In the genomic region with DNA sequence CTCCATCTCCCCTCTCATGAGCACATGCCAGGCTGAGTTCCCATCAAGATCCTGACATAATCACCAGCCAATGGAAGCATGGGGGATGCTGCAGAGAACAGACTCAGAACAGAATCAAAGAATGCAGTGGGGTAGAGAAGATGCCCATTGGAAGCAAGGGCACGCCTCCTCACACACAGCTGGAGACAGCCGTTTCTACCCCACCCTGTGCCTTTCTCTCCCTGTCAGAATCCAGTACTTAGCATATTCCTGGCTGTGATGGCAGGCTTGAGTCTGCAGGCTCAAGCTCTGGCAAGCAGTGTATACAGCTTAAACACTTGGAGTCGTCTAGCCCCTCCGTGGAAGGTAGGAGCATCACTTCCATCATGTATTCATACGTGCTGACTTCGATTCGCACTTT, we compare ENCODE assay signal across 2 cellular contexts.
TF ChIP-seq lines count a peak whose summit lies in the region.

No MANE protein-coding gene starts in this region.

TF ChIP-seq in GM23338, 12 proteins besides CTCF, POLR2A, EP300 and RAD21 (continued from another document):
- TF ChIP-seq, protein P1, sequence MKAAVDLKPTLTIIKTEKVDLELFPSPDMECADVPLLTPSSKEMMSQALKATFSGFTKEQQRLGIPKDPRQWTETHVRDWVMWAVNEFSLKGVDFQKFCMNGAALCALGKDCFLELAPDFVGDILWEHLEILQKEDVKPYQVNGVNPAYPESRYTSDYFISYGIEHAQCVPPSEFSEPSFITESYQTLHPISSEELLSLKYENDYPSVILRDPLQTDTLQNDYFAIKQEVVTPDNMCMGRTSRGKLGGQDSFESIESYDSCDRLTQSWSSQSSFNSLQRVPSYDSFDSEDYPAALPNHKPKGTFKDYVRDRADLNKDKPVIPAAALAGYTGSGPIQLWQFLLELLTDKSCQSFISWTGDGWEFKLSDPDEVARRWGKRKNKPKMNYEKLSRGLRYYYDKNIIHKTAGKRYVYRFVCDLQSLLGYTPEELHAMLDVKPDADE (IDR thresholded peaks at IDR 0.05): no peak
- TF ChIP-seq, protein P2, sequence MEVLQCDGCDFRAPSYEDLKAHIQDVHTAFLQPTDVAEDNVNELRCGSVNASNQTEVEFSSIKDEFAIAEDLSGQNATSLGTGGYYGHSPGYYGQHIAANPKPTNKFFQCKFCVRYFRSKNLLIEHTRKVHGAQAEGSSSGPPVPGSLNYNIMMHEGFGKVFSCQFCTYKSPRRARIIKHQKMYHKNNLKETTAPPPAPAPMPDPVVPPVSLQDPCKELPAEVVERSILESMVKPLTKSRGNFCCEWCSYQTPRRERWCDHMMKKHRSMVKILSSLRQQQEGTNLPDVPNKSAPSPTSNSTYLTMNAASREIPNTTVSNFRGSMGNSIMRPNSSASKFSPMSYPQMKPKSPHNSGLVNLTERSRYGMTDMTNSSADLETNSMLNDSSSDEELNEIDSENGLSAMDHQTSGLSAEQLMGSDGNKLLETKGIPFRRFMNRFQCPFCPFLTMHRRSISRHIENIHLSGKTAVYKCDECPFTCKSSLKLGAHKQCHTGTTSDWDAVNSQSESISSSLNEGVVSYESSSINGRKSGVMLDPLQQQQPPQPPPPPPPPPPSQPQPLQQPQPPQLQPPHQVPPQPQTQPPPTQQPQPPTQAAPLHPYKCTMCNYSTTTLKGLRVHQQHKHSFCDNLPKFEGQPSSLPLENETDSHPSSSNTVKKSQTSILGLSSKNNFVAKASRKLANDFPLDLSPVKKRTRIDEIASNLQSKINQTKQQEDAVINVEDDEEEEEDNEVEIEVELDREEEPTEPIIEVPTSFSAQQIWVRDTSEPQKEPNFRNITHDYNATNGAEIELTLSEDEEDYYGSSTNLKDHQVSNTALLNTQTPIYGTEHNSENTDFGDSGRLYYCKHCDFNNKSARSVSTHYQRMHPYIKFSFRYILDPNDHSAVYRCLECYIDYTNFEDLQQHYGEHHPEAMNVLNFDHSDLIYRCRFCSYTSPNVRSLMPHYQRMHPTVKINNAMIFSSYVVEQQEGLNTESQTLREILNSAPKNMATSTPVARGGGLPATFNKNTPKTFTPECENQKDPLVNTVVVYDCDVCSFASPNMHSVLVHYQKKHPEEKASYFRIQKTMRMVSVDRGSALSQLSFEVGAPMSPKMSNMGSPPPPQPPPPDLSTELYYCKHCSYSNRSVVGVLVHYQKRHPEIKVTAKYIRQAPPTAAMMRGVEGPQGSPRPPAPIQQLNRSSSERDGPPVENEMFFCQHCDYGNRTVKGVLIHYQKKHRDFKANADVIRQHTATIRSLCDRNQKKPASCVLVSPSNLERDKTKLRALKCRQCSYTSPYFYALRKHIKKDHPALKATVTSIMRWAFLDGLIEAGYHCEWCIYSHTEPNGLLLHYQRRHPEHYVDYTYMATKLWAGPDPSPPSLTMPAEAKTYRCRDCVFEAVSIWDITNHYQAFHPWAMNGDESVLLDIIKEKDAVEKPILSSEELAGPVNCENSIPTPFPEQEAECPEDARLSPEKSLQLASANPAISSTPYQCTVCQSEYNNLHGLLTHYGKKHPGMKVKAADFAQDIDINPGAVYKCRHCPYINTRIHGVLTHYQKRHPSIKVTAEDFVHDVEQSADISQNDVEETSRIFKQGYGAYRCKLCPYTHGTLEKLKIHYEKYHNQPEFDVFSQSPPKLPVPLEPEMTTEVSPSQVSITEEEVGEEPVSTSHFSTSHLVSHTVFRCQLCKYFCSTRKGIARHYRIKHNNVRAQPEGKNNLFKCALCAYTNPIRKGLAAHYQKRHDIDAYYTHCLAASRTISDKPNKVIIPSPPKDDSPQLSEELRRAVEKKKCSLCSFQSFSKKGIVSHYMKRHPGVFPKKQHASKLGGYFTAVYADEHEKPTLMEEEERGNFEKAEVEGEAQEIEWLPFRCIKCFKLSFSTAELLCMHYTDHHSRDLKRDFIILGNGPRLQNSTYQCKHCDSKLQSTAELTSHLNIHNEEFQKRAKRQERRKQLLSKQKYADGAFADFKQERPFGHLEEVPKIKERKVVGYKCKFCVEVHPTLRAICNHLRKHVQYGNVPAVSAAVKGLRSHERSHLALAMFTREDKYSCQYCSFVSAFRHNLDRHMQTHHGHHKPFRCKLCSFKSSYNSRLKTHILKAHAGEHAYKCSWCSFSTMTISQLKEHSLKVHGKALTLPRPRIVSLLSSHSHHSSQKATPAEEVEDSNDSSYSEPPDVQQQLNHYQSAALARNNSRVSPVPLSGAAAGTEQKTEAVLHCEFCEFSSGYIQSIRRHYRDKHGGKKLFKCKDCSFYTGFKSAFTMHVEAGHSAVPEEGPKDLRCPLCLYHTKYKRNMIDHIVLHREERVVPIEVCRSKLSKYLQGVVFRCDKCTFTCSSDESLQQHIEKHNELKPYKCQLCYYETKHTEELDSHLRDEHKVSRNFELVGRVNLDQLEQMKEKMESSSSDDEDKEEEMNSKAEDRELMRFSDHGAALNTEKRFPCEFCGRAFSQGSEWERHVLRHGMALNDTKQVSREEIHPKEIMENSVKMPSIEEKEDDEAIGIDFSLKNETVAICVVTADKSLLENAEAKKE (CRISPR knock-in tag; IDR thresholded peaks at IDR 0.05): no peak
- TF ChIP-seq ZNF331 (CRISPR knock-in tag; IDR thresholded peaks at IDR 0.05; ENCODE audit: low read depth): no peak
- TF ChIP-seq NANOG (IDR thresholded peaks at IDR 0.05; ENCODE audit: borderline replicate concordance): no peak
- TF ChIP-seq ZNF114 (CRISPR knock-in tag; IDR thresholded peaks at IDR 0.05): no peak
- TF ChIP-seq, protein P3, sequence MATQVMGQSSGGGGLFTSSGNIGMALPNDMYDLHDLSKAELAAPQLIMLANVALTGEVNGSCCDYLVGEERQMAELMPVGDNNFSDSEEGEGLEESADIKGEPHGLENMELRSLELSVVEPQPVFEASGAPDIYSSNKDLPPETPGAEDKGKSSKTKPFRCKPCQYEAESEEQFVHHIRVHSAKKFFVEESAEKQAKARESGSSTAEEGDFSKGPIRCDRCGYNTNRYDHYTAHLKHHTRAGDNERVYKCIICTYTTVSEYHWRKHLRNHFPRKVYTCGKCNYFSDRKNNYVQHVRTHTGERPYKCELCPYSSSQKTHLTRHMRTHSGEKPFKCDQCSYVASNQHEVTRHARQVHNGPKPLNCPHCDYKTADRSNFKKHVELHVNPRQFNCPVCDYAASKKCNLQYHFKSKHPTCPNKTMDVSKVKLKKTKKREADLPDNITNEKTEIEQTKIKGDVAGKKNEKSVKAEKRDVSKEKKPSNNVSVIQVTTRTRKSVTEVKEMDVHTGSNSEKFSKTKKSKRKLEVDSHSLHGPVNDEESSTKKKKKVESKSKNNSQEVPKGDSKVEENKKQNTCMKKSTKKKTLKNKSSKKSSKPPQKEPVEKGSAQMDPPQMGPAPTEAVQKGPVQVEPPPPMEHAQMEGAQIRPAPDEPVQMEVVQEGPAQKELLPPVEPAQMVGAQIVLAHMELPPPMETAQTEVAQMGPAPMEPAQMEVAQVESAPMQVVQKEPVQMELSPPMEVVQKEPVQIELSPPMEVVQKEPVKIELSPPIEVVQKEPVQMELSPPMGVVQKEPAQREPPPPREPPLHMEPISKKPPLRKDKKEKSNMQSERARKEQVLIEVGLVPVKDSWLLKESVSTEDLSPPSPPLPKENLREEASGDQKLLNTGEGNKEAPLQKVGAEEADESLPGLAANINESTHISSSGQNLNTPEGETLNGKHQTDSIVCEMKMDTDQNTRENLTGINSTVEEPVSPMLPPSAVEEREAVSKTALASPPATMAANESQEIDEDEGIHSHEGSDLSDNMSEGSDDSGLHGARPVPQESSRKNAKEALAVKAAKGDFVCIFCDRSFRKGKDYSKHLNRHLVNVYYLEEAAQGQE (IDR thresholded peaks at IDR 0.05; ENCODE audit: unreplicated experiment): no peak
- TF ChIP-seq EZH2phosphoT487 (IDR thresholded peaks at IDR 0.05; ENCODE audit: unreplicated experiment): no peak
TF ChIP-seq in GM23338: peak in this region for 0.

TF ChIP-seq in WTC11, 78 proteins besides CTCF, POLR2A, EP300 and RAD21 (continued from another document):
- TF ChIP-seq, protein P4, sequence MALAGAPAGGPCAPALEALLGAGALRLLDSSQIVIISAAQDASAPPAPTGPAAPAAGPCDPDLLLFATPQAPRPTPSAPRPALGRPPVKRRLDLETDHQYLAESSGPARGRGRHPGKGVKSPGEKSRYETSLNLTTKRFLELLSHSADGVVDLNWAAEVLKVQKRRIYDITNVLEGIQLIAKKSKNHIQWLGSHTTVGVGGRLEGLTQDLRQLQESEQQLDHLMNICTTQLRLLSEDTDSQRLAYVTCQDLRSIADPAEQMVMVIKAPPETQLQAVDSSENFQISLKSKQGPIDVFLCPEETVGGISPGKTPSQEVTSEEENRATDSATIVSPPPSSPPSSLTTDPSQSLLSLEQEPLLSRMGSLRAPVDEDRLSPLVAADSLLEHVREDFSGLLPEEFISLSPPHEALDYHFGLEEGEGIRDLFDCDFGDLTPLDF (CRISPR knock-in tag; IDR thresholded peaks at IDR 0.05): no peak
- TF ChIP-seq ZNF263 (CRISPR knock-in tag; IDR thresholded peaks at IDR 0.05; ENCODE audit: low read depth): no peak
- TF ChIP-seq KAT7 (CRISPR knock-in tag; IDR thresholded peaks at IDR 0.05; ENCODE audit: borderline replicate concordance): no peak
- TF ChIP-seq, protein P5, sequence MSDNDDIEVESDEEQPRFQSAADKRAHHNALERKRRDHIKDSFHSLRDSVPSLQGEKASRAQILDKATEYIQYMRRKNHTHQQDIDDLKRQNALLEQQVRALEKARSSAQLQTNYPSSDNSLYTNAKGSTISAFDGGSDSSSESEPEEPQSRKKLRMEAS (CRISPR knock-in tag; IDR thresholded peaks at IDR 0.05): no peak
- TF ChIP-seq FOXP1 (CRISPR knock-in tag; IDR thresholded peaks at IDR 0.05; ENCODE audit: borderline replicate concordance): no peak
- TF ChIP-seq, protein P6, sequence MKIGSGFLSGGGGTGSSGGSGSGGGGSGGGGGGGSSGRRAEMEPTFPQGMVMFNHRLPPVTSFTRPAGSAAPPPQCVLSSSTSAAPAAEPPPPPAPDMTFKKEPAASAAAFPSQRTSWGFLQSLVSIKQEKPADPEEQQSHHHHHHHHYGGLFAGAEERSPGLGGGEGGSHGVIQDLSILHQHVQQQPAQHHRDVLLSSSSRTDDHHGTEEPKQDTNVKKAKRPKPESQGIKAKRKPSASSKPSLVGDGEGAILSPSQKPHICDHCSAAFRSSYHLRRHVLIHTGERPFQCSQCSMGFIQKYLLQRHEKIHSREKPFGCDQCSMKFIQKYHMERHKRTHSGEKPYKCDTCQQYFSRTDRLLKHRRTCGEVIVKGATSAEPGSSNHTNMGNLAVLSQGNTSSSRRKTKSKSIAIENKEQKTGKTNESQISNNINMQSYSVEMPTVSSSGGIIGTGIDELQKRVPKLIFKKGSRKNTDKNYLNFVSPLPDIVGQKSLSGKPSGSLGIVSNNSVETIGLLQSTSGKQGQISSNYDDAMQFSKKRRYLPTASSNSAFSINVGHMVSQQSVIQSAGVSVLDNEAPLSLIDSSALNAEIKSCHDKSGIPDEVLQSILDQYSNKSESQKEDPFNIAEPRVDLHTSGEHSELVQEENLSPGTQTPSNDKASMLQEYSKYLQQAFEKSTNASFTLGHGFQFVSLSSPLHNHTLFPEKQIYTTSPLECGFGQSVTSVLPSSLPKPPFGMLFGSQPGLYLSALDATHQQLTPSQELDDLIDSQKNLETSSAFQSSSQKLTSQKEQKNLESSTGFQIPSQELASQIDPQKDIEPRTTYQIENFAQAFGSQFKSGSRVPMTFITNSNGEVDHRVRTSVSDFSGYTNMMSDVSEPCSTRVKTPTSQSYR (CRISPR knock-in tag; IDR thresholded peaks at IDR 0.05): no peak
- TF ChIP-seq FOXJ3 (CRISPR knock-in tag; IDR thresholded peaks at IDR 0.05; ENCODE audit: borderline replicate concordance): no peak
- TF ChIP-seq, protein P7, sequence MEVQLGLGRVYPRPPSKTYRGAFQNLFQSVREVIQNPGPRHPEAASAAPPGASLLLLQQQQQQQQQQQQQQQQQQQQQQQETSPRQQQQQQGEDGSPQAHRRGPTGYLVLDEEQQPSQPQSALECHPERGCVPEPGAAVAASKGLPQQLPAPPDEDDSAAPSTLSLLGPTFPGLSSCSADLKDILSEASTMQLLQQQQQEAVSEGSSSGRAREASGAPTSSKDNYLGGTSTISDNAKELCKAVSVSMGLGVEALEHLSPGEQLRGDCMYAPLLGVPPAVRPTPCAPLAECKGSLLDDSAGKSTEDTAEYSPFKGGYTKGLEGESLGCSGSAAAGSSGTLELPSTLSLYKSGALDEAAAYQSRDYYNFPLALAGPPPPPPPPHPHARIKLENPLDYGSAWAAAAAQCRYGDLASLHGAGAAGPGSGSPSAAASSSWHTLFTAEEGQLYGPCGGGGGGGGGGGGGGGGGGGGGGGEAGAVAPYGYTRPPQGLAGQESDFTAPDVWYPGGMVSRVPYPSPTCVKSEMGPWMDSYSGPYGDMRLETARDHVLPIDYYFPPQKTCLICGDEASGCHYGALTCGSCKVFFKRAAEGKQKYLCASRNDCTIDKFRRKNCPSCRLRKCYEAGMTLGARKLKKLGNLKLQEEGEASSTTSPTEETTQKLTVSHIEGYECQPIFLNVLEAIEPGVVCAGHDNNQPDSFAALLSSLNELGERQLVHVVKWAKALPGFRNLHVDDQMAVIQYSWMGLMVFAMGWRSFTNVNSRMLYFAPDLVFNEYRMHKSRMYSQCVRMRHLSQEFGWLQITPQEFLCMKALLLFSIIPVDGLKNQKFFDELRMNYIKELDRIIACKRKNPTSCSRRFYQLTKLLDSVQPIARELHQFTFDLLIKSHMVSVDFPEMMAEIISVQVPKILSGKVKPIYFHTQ (CRISPR knock-in tag; IDR thresholded peaks at IDR 0.05): no peak
- no peak for TF ChIP-seq CBFB (CRISPR knock-in tag; IDR thresholded peaks at IDR 0.05; ENCODE audit: low read depth)
